In the genomic region with DNA sequence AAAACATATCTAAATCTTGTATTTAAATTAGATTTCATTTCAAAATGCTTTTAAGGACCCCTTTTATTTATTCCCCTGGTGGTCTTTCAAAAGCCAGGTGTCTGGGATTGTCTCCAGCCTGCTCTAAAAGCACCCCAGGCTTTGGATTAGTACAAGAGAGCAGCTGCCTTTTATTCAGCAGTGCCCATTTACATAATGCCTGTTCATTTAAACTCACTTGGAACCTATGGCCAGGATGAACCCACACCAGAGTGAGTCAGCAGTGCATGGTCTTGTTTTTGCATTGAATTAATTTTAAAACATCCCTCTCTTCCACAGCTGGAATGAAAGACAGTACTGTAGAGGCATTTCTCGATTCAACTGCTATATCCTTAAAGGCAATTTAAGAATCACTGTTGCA, we compare ENCODE assay signal across 11 cellular contexts.
DNase-seq lines count a peak whose midpoint lies in the region; ATAC-seq and TF ChIP-seq lines count a peak whose summit lies in the region.
"Had no signal": no experiment of that assay in that cellular context is flagged by ENCODE, and none has a peak within 500 bp of the region (broad histone marks: within the 10 kb centered on the region; RNA-seq: fewer than 3 reads in every experiment).

No MANE protein-coding gene starts in this region.

- no peaks in the 10 kb centered on the region for H3K4me1 ChIP-seq in prostate gland (replicated peaks)

- no peaks in the 10 kb centered on the region for H3K27me3 ChIP-seq in prostate gland (replicated peaks; ENCODE audit: insufficient read depth)

- WGBS in prostate gland, result 100% methylated on average over 1 of the region's 1 CpG

- no peaks in the 10 kb centered on the region for H3K9me3 ChIP-seq in prostate gland

- intact Hi-C loops in prostate gland (cut with DNase I), result no loop called here

- ATAC-seq in HG02884 (IDR thresholded peaks at IDR 0.05; ENCODE audit: unreplicated experiment), result no peak
- no peak for ATAC-seq in HG03469 (IDR thresholded peaks at IDR 0.05; ENCODE audit: unreplicated experiment)
- no peak for ATAC-seq in HG02588 (IDR thresholded peaks at IDR 0.05; ENCODE audit: unreplicated experiment)

- DNase-seq in AG08395 (ENCODE audit: low spot score) (peak; percentile 25), HPDE6-E6E7 (ENCODE audit: extremely low spot score) (peak; percentile 13), SK-N-DZ (ENCODE audit: low spot score) (peak; percentile 41), glomerular visceral epithelial cell (ENCODE audit: extremely low spot score) (peak; percentile 40), prostate gland (ENCODE audit: low spot score) (no peak)
- DNase-seq: CD4-positive, CD25-positive, alpha-beta regulatory T cell; nephron progenitor cell; T-helper 2 cell had no signal

- TF ChIP-seq CTCF in prostate gland (IDR thresholded peaks at IDR 0.05), result no peak

- TF ChIP-seq POLR2A in prostate gland (IDR thresholded peaks at IDR 0.05), result no peak

- H3K27ac ChIP-seq in prostate gland, result no peak overlapping the region

- H3K36me3 ChIP-seq in prostate gland, result no peaks in the 10 kb centered on the region

- H3K4me3 ChIP-seq in prostate gland, result no peak overlapping the region
